Comparison of ENCODE assay signal across 1 cellular context in the genomic region with DNA sequence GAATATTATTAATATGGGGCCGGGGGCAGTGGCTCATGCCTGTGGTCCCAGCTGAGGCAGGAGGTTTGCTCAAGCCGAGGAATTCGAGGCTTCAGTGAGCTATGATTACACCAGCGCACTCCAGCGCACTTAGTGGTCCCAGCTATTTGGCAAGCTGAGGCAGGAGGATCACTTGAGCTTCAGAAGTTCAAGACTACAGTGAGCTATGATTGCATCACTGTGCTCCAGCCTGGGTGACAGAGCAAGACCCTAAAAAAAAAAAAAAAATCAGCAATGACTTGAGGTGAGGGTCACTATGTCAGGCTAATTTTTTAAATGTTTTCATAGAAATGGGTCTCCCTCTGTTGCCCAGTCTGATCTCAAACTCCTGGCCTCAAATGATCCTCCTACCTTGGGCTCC.
TF ChIP-seq lines count a peak whose summit lies in the region.

No MANE protein-coding gene starts in this region.

TF ChIP-seq in K562, 482 proteins besides CTCF, POLR2A, EP300 and RAD21:
- TF ChIP-seq ATF3 (IDR thresholded peaks at IDR 0.05) (peak; percentile 76), ATF3 (CRISPR knock-in tag; conservative IDR thresholded peaks at IDR 0.05) (no peak), ARID1B (IDR thresholded peaks at IDR 0.05) (no peak), ZNF668 (CRISPR knock-in tag; IDR thresholded peaks at IDR 0.05) (no peak), CEBPB (tag; IDR thresholded peaks at IDR 0.05) (peak; percentile 59), CEBPG (CRISPR knock-in tag; IDR thresholded peaks at IDR 0.05) (no peak), CEBPG (tag; conservative IDR thresholded peaks at IDR 0.05 in 1 of 2, IDR thresholded peaks at IDR 0.05 in 1 of 2) (peak in 1 of 2 experiments; percentile 47; a peak in 1 of 4 replicates), RUNX1 (IDR thresholded peaks at IDR 0.05; ENCODE audit: low read depth) (no peak)
